ENCODE assay signal across 20 cellular contexts in the genomic region with DNA sequence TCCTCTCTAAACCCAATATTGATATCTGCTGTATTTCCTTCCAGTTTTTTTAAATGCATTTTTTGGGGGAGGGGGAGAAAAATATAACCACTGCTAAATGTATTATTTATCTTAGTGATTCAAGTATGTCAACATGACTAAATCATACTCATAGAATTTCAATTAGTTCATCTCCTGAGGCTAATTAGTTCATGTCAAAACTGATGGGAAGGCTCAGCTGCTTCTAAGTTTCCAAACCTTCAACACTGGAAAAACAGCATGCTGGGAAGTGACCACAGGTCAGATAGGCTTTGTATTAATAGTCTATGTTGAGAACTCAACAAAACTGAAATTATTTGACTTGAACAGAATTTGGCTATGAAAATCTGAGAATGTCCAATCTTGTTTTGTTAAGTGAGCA.
"Had no signal": no experiment of that assay in that cellular context is flagged by ENCODE, and none has a peak within 500 bp of the region (broad histone marks: within the 10 kb centered on the region; RNA-seq: fewer than 3 reads in every experiment).

No MANE protein-coding gene starts in this region.

- H3K36me3 Mint-ChIP-seq: naive B cell had no signal

- H3K4me3 Mint-ChIP-seq: activated CD4-positive, alpha-beta T cell treated with anti-CD3 and anti-CD28 coated beads for 36 hours; activated naive CD4-positive, alpha-beta T cell treated with anti-CD3 and anti-CD28 coated beads, Interleukin-2, amount 50 U/mL, for 24 hours; effector memory CD8-positive, alpha-beta T cell; memory B cell; naive B cell; neural crest cell; stimulated activated naive CD8-positive, alpha-beta T cell treated with anti-CD3 and anti-CD28 coated beads, Interleukin-15, Interleukin-2, amounts not matched to agents 100 ng/mL and 50 ng/mL, for 24 hours; WTC11 had no signal

- H3K27me3 Mint-ChIP-seq: activated CD4-positive, alpha-beta T cell treated with anti-CD3 and anti-CD28 coated beads for 36 hours; activated naive CD4-positive, alpha-beta T cell treated with anti-CD3 and anti-CD28 coated beads, Interleukin-2, amount 50 U/mL, for 24 hours; effector memory CD8-positive, alpha-beta T cell; naive B cell; stimulated activated naive CD8-positive, alpha-beta T cell treated with anti-CD3 and anti-CD28 coated beads, Interleukin-15, Interleukin-2, amounts not matched to agents 100 ng/mL and 50 ng/mL, for 24 hours had no signal

- H3K36me3 ChIP-seq: adrenal gland, left lung, prostate gland, right lobe of liver, tibial nerve had no signal

- H3K4me1 Mint-ChIP-seq: activated CD4-positive, alpha-beta T cell treated with anti-CD3 and anti-CD28 coated beads for 36 hours; activated naive CD4-positive, alpha-beta T cell treated with anti-CD3 and anti-CD28 coated beads, Interleukin-2, amount 50 U/mL, for 24 hours; neural crest cell had no signal

- H3K9me3 ChIP-seq: adrenal gland, left lung, mucosa of descending colon, prostate gland, right lobe of liver, tibial nerve had no signal

- H3K9me3 Mint-ChIP-seq: effector memory CD8-positive, alpha-beta T cell; stimulated activated naive CD8-positive, alpha-beta T cell treated with anti-CD3 and anti-CD28 coated beads, Interleukin-15, Interleukin-2, amounts not matched to agents 100 ng/mL and 50 ng/mL, for 24 hours had no signal

- H3K4me3 ChIP-seq: adrenal gland, left lung, mucosa of descending colon, prostate gland, right lobe of liver, tibial nerve had no signal

- H3K27ac ChIP-seq: adrenal gland, prostate gland, tibial nerve had no signal

- H3K27ac Mint-ChIP-seq: activated CD4-positive, alpha-beta T cell treated with anti-CD3 and anti-CD28 coated beads for 36 hours; activated naive CD4-positive, alpha-beta T cell treated with anti-CD3 and anti-CD28 coated beads, Interleukin-2, amount 50 U/mL, for 24 hours; stimulated activated naive CD8-positive, alpha-beta T cell treated with anti-CD3 and anti-CD28 coated beads, Interleukin-15, Interleukin-2, amounts not matched to agents 100 ng/mL and 50 ng/mL, for 24 hours; WTC11 had no signal

- H3K27me3 ChIP-seq: adrenal gland, left lung, right lobe of liver, tibial nerve had no signal

- H3K4me1 ChIP-seq: adrenal gland, prostate gland, tibial nerve had no signal

- DNase-seq: activated CD4-positive, alpha-beta T cell treated with anti-CD3 and anti-CD28 coated beads for 36 hours; activated CD4-positive, alpha-beta T cell treated with anti-CD3 and anti-CD28 coated beads, Interleukin-2, amount 50 U/mL, for 48 hours; activated gamma-delta T cell; adrenal gland; effector memory CD8-positive, alpha-beta T cell; foreskin melanocyte; left lung; mucosa of descending colon; naive B cell; right lobe of liver; small intestine; stimulated activated CD4-positive, alpha-beta T cell treated with anti-CD3 and anti-CD28 coated beads, Interleukin-15, amount 100 ng/mL, for 24 hours; stimulated activated CD4-positive, alpha-beta T cell treated with anti-CD3 and anti-CD28 coated beads, Interleukin-2, amount 100 ng/mL, for 48 hours had no signal
